ENCODE assay signal across 28 cellular contexts in genomic region chr3:149453140-149453805, GRCh38. TPM values are rescaled to one million over a fixed set of nuclear protein-coding genes. Genes with fewer than 3 reads are reported as not detected.
"Had no signal": no experiment of that assay in that cellular context is flagged by ENCODE, and none has a peak within 500 bp of the region (broad histone marks: within the 10 kb centered on the region; RNA-seq: fewer than 3 reads in every experiment).

No MANE protein-coding gene starts in this region.

- ATAC-seq: left colon; left ventricle myocardium superior; naive thymus-derived CD4-positive, alpha-beta T cell had no signal

- H2AFZ ChIP-seq: hepatocyte had no signal

- H3K4me3 ChIP-seq: colonic mucosa, esophagus squamous epithelium, hepatocyte, right atrium auricular region, sigmoid colon, skin epidermis, stomach, thoracic aorta, transverse colon had no signal

- H3K36me3 ChIP-seq: colonic mucosa, esophagus squamous epithelium, neutrophil, right atrium auricular region, sigmoid colon, stomach, thoracic aorta, transverse colon had no signal

- H3K4me2 ChIP-seq: hepatocyte had no signal

- H3K4me1 ChIP-seq: colonic mucosa, sigmoid colon, transverse colon had no signal

- FAIRE-seq: endothelial cell of umbilical vein had no signal

- DNase-seq: colonic mucosa; effector CD4-positive, alpha-beta T cell; endodermal cell; esophagus squamous epithelium; foreskin melanocyte; head of caudate nucleus; left colon; left ventricle myocardium superior; naive thymus-derived CD4-positive, alpha-beta T cell; sigmoid colon; stimulated activated naive CD4-positive, alpha-beta T cell; stomach; substantia nigra; transverse colon had no signal

- H3K79me2 ChIP-seq: hepatocyte had no signal

- H3K27ac ChIP-seq: colonic mucosa, esophagus squamous epithelium, hepatocyte, right atrium auricular region, sigmoid colon, skin epidermis, stomach, thoracic aorta, transverse colon had no signal

- H3K27me3 ChIP-seq: colonic mucosa, esophagus squamous epithelium, hepatocyte, neutrophil, right atrium auricular region, sigmoid colon, stomach, transverse colon had no signal

- H3K9me3 ChIP-seq: colonic mucosa, neutrophil had no signal

RNA-seq across cellular contexts. Expression of gene TM4SF4, which starts 21.2 kb away (rescaled TPM):
- total RNA-seq: cerebellum; dermis microvascular lymphatic vessel endothelial cell; endodermal cell; endothelial cell of umbilical vein; esophagus squamous epithelium; kidney epithelial cell; left ventricle myocardium superior; lung microvascular endothelial cell; mononuclear cell; naive thymus-derived CD4-positive, alpha-beta T cell; osteocyte; right atrium auricular region; thoracic aorta; urinary bladder had no signal
- polyA plus RNA-seq: endothelial cell of umbilical vein; naive thymus-derived CD4-positive, alpha-beta T cell; neural cell had no signal
